Comparison of ENCODE assay signal across 1 cellular context in genomic region chr15:96457852-96458251, GRCh38.
TF ChIP-seq lines count a peak whose summit lies in the region.

No MANE protein-coding gene starts in this region.

TF ChIP-seq in GM23338, 12 proteins besides CTCF, POLR2A, EP300 and RAD21 (continued from another document):
- TF ChIP-seq, protein P1, sequence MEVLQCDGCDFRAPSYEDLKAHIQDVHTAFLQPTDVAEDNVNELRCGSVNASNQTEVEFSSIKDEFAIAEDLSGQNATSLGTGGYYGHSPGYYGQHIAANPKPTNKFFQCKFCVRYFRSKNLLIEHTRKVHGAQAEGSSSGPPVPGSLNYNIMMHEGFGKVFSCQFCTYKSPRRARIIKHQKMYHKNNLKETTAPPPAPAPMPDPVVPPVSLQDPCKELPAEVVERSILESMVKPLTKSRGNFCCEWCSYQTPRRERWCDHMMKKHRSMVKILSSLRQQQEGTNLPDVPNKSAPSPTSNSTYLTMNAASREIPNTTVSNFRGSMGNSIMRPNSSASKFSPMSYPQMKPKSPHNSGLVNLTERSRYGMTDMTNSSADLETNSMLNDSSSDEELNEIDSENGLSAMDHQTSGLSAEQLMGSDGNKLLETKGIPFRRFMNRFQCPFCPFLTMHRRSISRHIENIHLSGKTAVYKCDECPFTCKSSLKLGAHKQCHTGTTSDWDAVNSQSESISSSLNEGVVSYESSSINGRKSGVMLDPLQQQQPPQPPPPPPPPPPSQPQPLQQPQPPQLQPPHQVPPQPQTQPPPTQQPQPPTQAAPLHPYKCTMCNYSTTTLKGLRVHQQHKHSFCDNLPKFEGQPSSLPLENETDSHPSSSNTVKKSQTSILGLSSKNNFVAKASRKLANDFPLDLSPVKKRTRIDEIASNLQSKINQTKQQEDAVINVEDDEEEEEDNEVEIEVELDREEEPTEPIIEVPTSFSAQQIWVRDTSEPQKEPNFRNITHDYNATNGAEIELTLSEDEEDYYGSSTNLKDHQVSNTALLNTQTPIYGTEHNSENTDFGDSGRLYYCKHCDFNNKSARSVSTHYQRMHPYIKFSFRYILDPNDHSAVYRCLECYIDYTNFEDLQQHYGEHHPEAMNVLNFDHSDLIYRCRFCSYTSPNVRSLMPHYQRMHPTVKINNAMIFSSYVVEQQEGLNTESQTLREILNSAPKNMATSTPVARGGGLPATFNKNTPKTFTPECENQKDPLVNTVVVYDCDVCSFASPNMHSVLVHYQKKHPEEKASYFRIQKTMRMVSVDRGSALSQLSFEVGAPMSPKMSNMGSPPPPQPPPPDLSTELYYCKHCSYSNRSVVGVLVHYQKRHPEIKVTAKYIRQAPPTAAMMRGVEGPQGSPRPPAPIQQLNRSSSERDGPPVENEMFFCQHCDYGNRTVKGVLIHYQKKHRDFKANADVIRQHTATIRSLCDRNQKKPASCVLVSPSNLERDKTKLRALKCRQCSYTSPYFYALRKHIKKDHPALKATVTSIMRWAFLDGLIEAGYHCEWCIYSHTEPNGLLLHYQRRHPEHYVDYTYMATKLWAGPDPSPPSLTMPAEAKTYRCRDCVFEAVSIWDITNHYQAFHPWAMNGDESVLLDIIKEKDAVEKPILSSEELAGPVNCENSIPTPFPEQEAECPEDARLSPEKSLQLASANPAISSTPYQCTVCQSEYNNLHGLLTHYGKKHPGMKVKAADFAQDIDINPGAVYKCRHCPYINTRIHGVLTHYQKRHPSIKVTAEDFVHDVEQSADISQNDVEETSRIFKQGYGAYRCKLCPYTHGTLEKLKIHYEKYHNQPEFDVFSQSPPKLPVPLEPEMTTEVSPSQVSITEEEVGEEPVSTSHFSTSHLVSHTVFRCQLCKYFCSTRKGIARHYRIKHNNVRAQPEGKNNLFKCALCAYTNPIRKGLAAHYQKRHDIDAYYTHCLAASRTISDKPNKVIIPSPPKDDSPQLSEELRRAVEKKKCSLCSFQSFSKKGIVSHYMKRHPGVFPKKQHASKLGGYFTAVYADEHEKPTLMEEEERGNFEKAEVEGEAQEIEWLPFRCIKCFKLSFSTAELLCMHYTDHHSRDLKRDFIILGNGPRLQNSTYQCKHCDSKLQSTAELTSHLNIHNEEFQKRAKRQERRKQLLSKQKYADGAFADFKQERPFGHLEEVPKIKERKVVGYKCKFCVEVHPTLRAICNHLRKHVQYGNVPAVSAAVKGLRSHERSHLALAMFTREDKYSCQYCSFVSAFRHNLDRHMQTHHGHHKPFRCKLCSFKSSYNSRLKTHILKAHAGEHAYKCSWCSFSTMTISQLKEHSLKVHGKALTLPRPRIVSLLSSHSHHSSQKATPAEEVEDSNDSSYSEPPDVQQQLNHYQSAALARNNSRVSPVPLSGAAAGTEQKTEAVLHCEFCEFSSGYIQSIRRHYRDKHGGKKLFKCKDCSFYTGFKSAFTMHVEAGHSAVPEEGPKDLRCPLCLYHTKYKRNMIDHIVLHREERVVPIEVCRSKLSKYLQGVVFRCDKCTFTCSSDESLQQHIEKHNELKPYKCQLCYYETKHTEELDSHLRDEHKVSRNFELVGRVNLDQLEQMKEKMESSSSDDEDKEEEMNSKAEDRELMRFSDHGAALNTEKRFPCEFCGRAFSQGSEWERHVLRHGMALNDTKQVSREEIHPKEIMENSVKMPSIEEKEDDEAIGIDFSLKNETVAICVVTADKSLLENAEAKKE (CRISPR knock-in tag; IDR thresholded peaks at IDR 0.05), result no peak
- TF ChIP-seq REST (IDR thresholded peaks at IDR 0.05; ENCODE audit: unreplicated experiment) (no peak), EZH2phosphoT487 (IDR thresholded peaks at IDR 0.05; ENCODE audit: unreplicated experiment) (no peak), CREB1 (CRISPR knock-in tag; IDR thresholded peaks at IDR 0.05; ENCODE audit: low read depth) (no peak)
